Comparison of ENCODE assay signal across 27 cellular contexts in the genomic region with DNA sequence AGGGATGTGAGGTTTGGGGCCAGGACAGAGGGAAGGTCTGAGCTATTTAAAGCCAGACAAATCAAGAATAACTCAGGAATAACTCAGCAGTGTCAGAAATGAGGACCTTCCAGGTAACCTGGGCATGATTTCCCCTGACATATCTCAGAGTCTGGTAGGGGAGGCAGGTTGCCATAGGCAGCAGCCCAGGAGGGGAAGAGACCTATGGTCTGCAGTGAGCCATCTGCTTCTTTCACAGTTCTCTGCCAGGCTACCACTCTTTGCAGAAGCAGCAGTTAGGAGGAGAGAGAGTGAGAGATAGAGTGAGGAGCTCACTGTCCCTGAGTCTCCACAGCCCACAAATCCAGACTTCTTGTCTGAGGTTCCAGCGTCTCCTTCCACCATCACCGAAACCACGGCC. TPM values are rescaled to one million over a fixed set of nuclear protein-coding genes. Genes with fewer than 3 reads are reported as not detected.
DNase-seq lines count a peak whose midpoint lies in the region; ATAC-seq and TF ChIP-seq lines count a peak whose summit lies in the region.
"Had no signal": no experiment of that assay in that cellular context is flagged by ENCODE, and none has a peak within 500 bp of the region (broad histone marks: within the 10 kb centered on the region; RNA-seq: fewer than 3 reads in every experiment).

No MANE protein-coding gene starts in this region.

- peak; percentile 78 for DNase-seq in DMS 273 (lab: John Stamatoyannopoulos, UW; ENCODE audit: unreplicated experiment)
- DNase-seq in HFFc6, result no peak
- DNase-seq in PC-3, result no peak
- DNase-seq in esophagus squamous epithelium (lab: John Stamatoyannopoulos, UW), result no peak
- no peak for DNase-seq in GM19240 (ENCODE audit: insufficient read length, low spot score)
- DNase-seq in NCI-H146 (lab: John Stamatoyannopoulos, UW), result no peak
- no peak for DNase-seq in retina
- DNase-seq: activated B cell treated with CpG ODN at 0.5 μM for 24 hours; activated T-cell treated with anti-CD3 and anti-CD28 coated beads, Interleukin-2, amount 50 U/mL, for 24 hours; CD8-positive, alpha-beta memory T cell; hypothalamus; NCI-H2081 treated with DMSO at 0.1 percent for 48 hours; NCI-H524 treated with DMSO at 0.1 percent for 48 hours; SJCRH30; stimulated activated naive B cell treated with anti-CD40 and anti-IgM and Interleukin-4, amounts not matched to agents 10 μg/mL and 1 μg/mL and 100 μg/mL, for 72 hours had no signal

- H3K79me2 ChIP-seq in PC-3 (ENCODE audit: low read length), result no peaks in the 10 kb centered on the region

- peaks cover 1% of the 10 kb centered on the region; the same call in 1 of the 2 replicates for H3K27me3 Mint-ChIP-seq in HFFc6 (ENCODE audit: insufficient read depth)

- 60 to 72% methylated on average over 2 to 3 of the region's 3 CpGs for WGBS in esophagus squamous epithelium, 2 donors

- CTCF ChIA-PET in PC-3 (lab: Charles Lee), result interaction anchor here (0.6 kb wide), 1 partner anchor 671 kb away, joined by 3 read pairs; no protein-coding TSS in a partner anchor

- peaks cover 5% of the 10 kb centered on the region; the same call in 1 of the 2 replicates for H3K36me3 Mint-ChIP-seq in HFFc6 (ENCODE audit: low read depth)
- H3K36me3 Mint-ChIP-seq: activated naive CD4-positive, alpha-beta T cell treated with anti-CD3 and anti-CD28 coated beads, Interleukin-2, amount 10 ng/mL, durations not matched to agents 7 days and 5 days; CD8-positive, alpha-beta memory T cell had no signal

- POLR2A ChIA-PET in PC-3 (lab: Charles Lee; ENCODE audit: unreplicated experiment), result no interaction called here

- H3K9me3 ChIP-seq in PC-3 (ENCODE audit: low read length), result no peaks in the 10 kb centered on the region
- no peaks in the 10 kb centered on the region for H3K9me3 ChIP-seq in esophagus squamous epithelium
- H3K9me3 ChIP-seq: SJCRH30, thyroid gland had no signal

- H3K9ac ChIP-seq in PC-3 (ENCODE audit: low read length), result no peak overlapping the region

- TF ChIP-seq CTCF in HFFc6 (IDR thresholded peaks at IDR 0.05) (no peak), PC-3 (conservative IDR thresholded peaks at IDR 0.05; ENCODE audit: low read depth, low read length) (no peak), esophagus squamous epithelium (IDR thresholded peaks at IDR 0.05) (no peak)

- BruUV-seq in PC-3 (replicated peaks; lab: Mats Ljungman, UMichigan), result no TSS peak

- H3K27ac ChIP-seq in PC-3 (ENCODE audit: low read length), result peak overlapping the region; percentile 31
- H3K27ac ChIP-seq in esophagus squamous epithelium, result peak overlapping the region; percentile 44 to 85 (median 75)
- H3K27ac ChIP-seq: SJCRH30 had no signal

- H3K27me3 ChIP-seq in PC-3 (ENCODE audit: low read length) (no peaks in the 10 kb centered on the region), esophagus squamous epithelium (peaks cover 0 to 27% (median 0%) of the 10 kb centered on the region in 4 donors)
- H3K27me3 ChIP-seq: thyroid gland had no signal

- H3K9me2 ChIP-seq in PC-3 (replicated peaks; ENCODE audit: low read length), result no peaks in the 10 kb centered on the region

- H3K4me2 ChIP-seq in PC-3 (ENCODE audit: low read length), result peak overlapping the region; percentile 23; the same call in 1 of the 2 replicates

- peaks cover 47% of the 10 kb centered on the region for H3K4me1 Mint-ChIP-seq in HFFc6 (ENCODE audit: low read depth)
- H3K4me1 Mint-ChIP-seq: activated B cell treated with CpG ODN at 0.5 μM for 24 hours, IgD-negative memory B cell had no signal

- H3K9me3 Mint-ChIP-seq in HFFc6, result no peaks in the 10 kb centered on the region
- H3K9me3 Mint-ChIP-seq: activated B cell treated with CpG ODN at 0.5 μM for 24 hours; activated CD4-positive, alpha-beta memory T cell treated with anti-CD3 and anti-CD28 coated beads, Interleukin-2, amount 10 ng/mL, durations not matched to agents 7 days and 5 days; activated naive CD4-positive, alpha-beta T cell treated with anti-CD3 and anti-CD28 coated beads, Interleukin-2, amount 10 ng/mL, durations not matched to agents 7 days and 5 days; activated T-cell treated with anti-CD3 and anti-CD28 coated beads, Interleukin-2, amount 50 U/mL, for 24 hours; CD8-positive, alpha-beta memory T cell; IgD-negative memory B cell; stimulated activated naive B cell treated with anti-CD40 and anti-IgM and Interleukin-4, amounts not matched to agents 10 μg/mL and 1 μg/mL and 100 μg/mL, for 72 hours; T-helper 2 cell treated with Interferon-gamma antibody and Interleukin-4, amounts not matched to agents 5 μg/mL and 100 μg/mL, for 36 hours had no signal

- TF ChIP-seq POLR2A in esophagus squamous epithelium (IDR thresholded peaks at IDR 0.05), result no peak

- H3K4me3 Mint-ChIP-seq in HFFc6, result peak overlapping the region; percentile 28
- H3K4me3 Mint-ChIP-seq: activated B cell treated with CpG ODN at 0.5 μM for 24 hours; activated CD4-positive, alpha-beta memory T cell treated with anti-CD3 and anti-CD28 coated beads, Interleukin-2, amount 10 ng/mL, durations not matched to agents 7 days and 5 days; activated naive CD4-positive, alpha-beta T cell treated with anti-CD3 and anti-CD28 coated beads, Interleukin-2, amount 10 ng/mL, durations not matched to agents 7 days and 5 days; activated T-cell treated with anti-CD3 and anti-CD28 coated beads, Interleukin-2, amount 50 U/mL, for 24 hours; CD8-positive, alpha-beta memory T cell; IgD-negative memory B cell; stimulated activated naive B cell treated with anti-CD40 and anti-IgM and Interleukin-4, amounts not matched to agents 10 μg/mL and 1 μg/mL and 100 μg/mL, for 72 hours; T-helper 2 cell treated with Interferon-gamma antibody and Interleukin-4, amounts not matched to agents 5 μg/mL and 100 μg/mL, for 36 hours had no signal

- H3K4me1 ChIP-seq in PC-3 (ENCODE audit: insufficient read depth, low read length) (peaks cover 17% of the 10 kb centered on the region), esophagus squamous epithelium (peaks cover 27 to 77% (median 31%) of the 10 kb centered on the region in 3 donors)
- H3K4me1 ChIP-seq: SJCRH30 had no signal

- intact Hi-C loops in PC-3 (cut with micrococcal nuclease) (no loop called here), esophagus squamous epithelium (cut with DNase I) (no loop called here)

- no peaks in the 10 kb centered on the region for H3F3A ChIP-seq in PC-3 (ENCODE audit: low read length, unreplicated experiment)

- H3K4me3 ChIP-seq in PC-3 (ENCODE audit: low read length) (no peak overlapping the region), esophagus squamous epithelium (no peak overlapping the region)
- H3K4me3 ChIP-seq: lung, SJCRH30, thyroid gland had no signal

- H4K20me1 ChIP-seq in PC-3 (ENCODE audit: low read length), result no peaks in the 10 kb centered on the region

- H3K36me3 ChIP-seq in PC-3 (ENCODE audit: low read depth, low read length), result no peaks in the 10 kb centered on the region
- no peaks in the 10 kb centered on the region for H3K36me3 ChIP-seq in esophagus squamous epithelium
- H3K36me3 ChIP-seq: SJCRH30, thyroid gland had no signal

- ATAC-seq in PC-3, result no peak
- no peak for ATAC-seq in HG02588 (IDR thresholded peaks at IDR 0.05; ENCODE audit: unreplicated experiment)
- ATAC-seq: sciatic nerve had no signal

- 0 out of 2 replicates have a peak overlapping the region, but pooled peaks have one; percentile 6 for H2AFZ ChIP-seq in PC-3 (ENCODE audit: low read length)

- H3K27ac Mint-ChIP-seq in HFFc6, result peak overlapping the region; percentile 75
- H3K27ac Mint-ChIP-seq: activated B cell treated with CpG ODN at 0.5 μM for 24 hours; activated CD4-positive, alpha-beta memory T cell treated with anti-CD3 and anti-CD28 coated beads, Interleukin-2, amount 10 ng/mL, durations not matched to agents 7 days and 5 days; activated naive CD4-positive, alpha-beta T cell treated with anti-CD3 and anti-CD28 coated beads, Interleukin-2, amount 10 ng/mL, durations not matched to agents 7 days and 5 days; activated T-cell treated with anti-CD3 and anti-CD28 coated beads, Interleukin-2, amount 50 U/mL, for 24 hours; IgD-negative memory B cell; stimulated activated naive B cell treated with anti-CD40 and anti-IgM and Interleukin-4, amounts not matched to agents 10 μg/mL and 1 μg/mL and 100 μg/mL, for 72 hours; T-helper 2 cell treated with Interferon-gamma antibody and Interleukin-4, amounts not matched to agents 5 μg/mL and 100 μg/mL, for 36 hours had no signal

RNA-seq across cellular contexts. Expression of a gene that starts 6.3 kb away (rescaled TPM):
- total RNA-seq in HFFc6 (2021; fragmentation: NEBNext Ultra II Directional; extraction: Animal tissue kit (Norgen Biotek cat#: 25700)), result not detected
- total RNA-seq in PC-3 (2014; rRNA removed) (0.29 and 0.47 TPM in 2 replicates), esophagus squamous epithelium (1 to 10 TPM in 3 of 4 donors, under 1 TPM in 1; 0.38 to 7.8 (median 1.8) TPM)
- total RNA-seq: activated B cell treated with CpG ODN at 0.5 μM for 24 hours; activated CD4-positive, alpha-beta memory T cell treated with anti-CD3 and anti-CD28 coated beads, Interleukin-2, amount 10 ng/mL, durations not matched to agents 7 days and 5 days; CD8-positive, alpha-beta memory T cell; fibroblast of villous mesenchyme; H1; myocyte; osteocyte; sciatic nerve; SJCRH30 had no signal

RNA-seq across cellular contexts. Expression of a gene that starts 31.2 kb away (rescaled TPM):
- total RNA-seq in HFFc6 (2021; fragmentation: NEBNext Ultra II Directional; extraction: Animal tissue kit (Norgen Biotek cat#: 25700)), result 1 to 10 TPM in 4 of 6 experiments, under 1 TPM in 2; 0.94 to 2.5 (median 1.2) TPM
- total RNA-seq in PC-3 (2014; rRNA removed) (1.6 and 4.8 TPM in 2 replicates), esophagus squamous epithelium (under 1 TPM in 2 of 4 donors, not detected in 2; 0.48 to 0.95 TPM)
- total RNA-seq: H1, myocyte had no signal

RNA-seq across cellular contexts. Expression of a gene that starts 42.1 kb away (rescaled TPM):
- under 1 TPM; 0.09 to 0.99 (median 0.40) TPM for total RNA-seq in HFFc6 (2021; fragmentation: NEBNext Ultra II Directional; extraction: Animal tissue kit (Norgen Biotek cat#: 25700))
- total RNA-seq in PC-3 (2014; rRNA removed) (not detected in 2 replicates), esophagus squamous epithelium (1 to 10 TPM in 2 of 4 donors, under 1 TPM in 2; 0.49 to 9.0 (median 3.1) TPM)
- total RNA-seq: fibroblast of villous mesenchyme, H1, osteocyte, SJCRH30 had no signal

RNA-seq across cellular contexts. Expression of a gene that starts 56.5 kb away (rescaled TPM):
- total RNA-seq in HFFc6 (2021; fragmentation: NEBNext Ultra II Directional; extraction: Animal tissue kit (Norgen Biotek cat#: 25700)), result 100 to 1,000 TPM; 560 to 914 (median 815) TPM
- total RNA-seq in PC-3 (2014; rRNA removed) (1,281 and 1,584 TPM in 2 replicates), esophagus squamous epithelium (100 to 1,000 TPM; 308 to 468 (median 357) TPM)
